ENCODE assay signal across 19 cellular contexts in the genomic region with DNA sequence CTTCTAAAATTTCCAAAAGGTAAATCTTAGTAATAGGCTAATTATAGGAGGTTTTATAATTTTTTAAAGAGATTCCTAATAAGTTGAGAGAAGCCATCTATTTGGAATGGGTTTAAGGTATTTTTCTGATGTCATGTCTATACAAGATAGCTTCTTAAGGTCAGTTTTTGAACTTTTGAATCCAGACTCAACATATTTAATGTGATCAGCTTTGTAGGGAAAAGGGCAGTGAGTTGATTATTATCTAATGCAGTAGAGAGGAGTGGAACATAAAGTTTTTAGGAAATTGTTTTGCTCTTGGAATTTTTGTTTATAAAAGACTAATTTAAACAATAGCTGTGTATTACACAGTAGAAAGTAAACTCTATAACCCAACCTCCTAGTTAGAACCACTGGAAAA.
"Had no signal": no experiment of that assay in that cellular context is flagged by ENCODE, and none has a peak within 500 bp of the region (broad histone marks: within the 10 kb centered on the region; RNA-seq: fewer than 3 reads in every experiment).

No MANE protein-coding gene starts in this region.

- ATAC-seq: activated T-helper 17 cell treated with anti-CD3 and anti-CD28 coated beads, Interleukin-2, amount 50 U/mL, for 72 hours; left ventricle myocardium superior; natural killer cell treated with Interleukin-12 subunit alpha and Interleukin-12 subunit beta and Interleukin-15 and Interleukin-18, amount 100 ng/mL, for 72 hours; sciatic nerve; stimulated activated naive B cell treated with anti-CD40 and anti-IgM and Interleukin-4, amounts not matched to agents 10 μg/mL and 1 μg/mL and 100 μg/mL, for 72 hours had no signal

- H3K4me3 Mint-ChIP-seq: activated naive CD8-positive, alpha-beta T cell; activated T-helper 17 cell treated with anti-CD3 and anti-CD28 coated beads, Interleukin-2, amount 50 U/mL, for 72 hours; immature natural killer cell; natural killer cell treated with Interleukin-12 subunit alpha and Interleukin-12 subunit beta and Interleukin-15 and Interleukin-18, amount 100 ng/mL, for 72 hours; stimulated activated naive B cell treated with anti-CD40 and anti-IgM and Interleukin-4, amounts not matched to agents 10 μg/mL and 1 μg/mL and 100 μg/mL, for 72 hours had no signal

- H3K9me3 ChIP-seq: testis, upper lobe of right lung had no signal

- DNase-seq: activated CD4-positive, alpha-beta T cell treated with anti-CD3 and anti-CD28 coated beads for 1 hour; activated T-cell treated with anti-CD3 and anti-CD28 coated beads, Interleukin-2, amount 50 U/mL, for 1 hour; cerebellar nuclear complex; cortex of kidney; immature natural killer cell; left ventricle myocardium superior; mammary epithelial cell; stimulated activated CD4-positive, alpha-beta T cell treated with anti-CD3 and anti-CD28 coated beads, Interleukin-15, amount 100 ng/mL, for 24 hours; stimulated activated naive B cell treated with anti-CD40 and anti-IgM and Interleukin-4, amounts not matched to agents 10 μg/mL and 1 μg/mL and 100 μg/mL, for 72 hours; T-helper 9 cell; testis; upper lobe of right lung had no signal

- H3K27ac Mint-ChIP-seq: activated naive CD8-positive, alpha-beta T cell; activated T-helper 17 cell treated with anti-CD3 and anti-CD28 coated beads, Interleukin-2, amount 50 U/mL, for 72 hours; immature natural killer cell; natural killer cell treated with Interleukin-12 subunit alpha and Interleukin-12 subunit beta and Interleukin-15 and Interleukin-18, amount 100 ng/mL, for 72 hours; stimulated activated naive B cell treated with anti-CD40 and anti-IgM and Interleukin-4, amounts not matched to agents 10 μg/mL and 1 μg/mL and 100 μg/mL, for 72 hours had no signal

- H3K4me3 ChIP-seq: testis, upper lobe of right lung had no signal

- H3K36me3 Mint-ChIP-seq: immature natural killer cell; natural killer cell treated with Interleukin-12 subunit alpha and Interleukin-12 subunit beta and Interleukin-15 and Interleukin-18, amount 100 ng/mL, for 72 hours had no signal

- H3K27ac ChIP-seq: epithelial cell of prostate, parathyroid adenoma, testis, upper lobe of right lung had no signal

- H3K36me3 ChIP-seq: upper lobe of right lung had no signal

- H3K9me3 Mint-ChIP-seq: activated T-helper 17 cell treated with anti-CD3 and anti-CD28 coated beads, Interleukin-2, amount 50 U/mL, for 72 hours; immature natural killer cell; natural killer cell treated with Interleukin-12 subunit alpha and Interleukin-12 subunit beta and Interleukin-15 and Interleukin-18, amount 100 ng/mL, for 72 hours had no signal

- H3K4me1 ChIP-seq: parathyroid adenoma, testis, upper lobe of right lung had no signal

- H3K4me1 Mint-ChIP-seq: activated T-helper 17 cell treated with anti-CD3 and anti-CD28 coated beads, Interleukin-2, amount 50 U/mL, for 72 hours had no signal

- FAIRE-seq: bronchial epithelial cell had no signal

- H3K27me3 ChIP-seq: testis, upper lobe of right lung had no signal

- H3K27me3 Mint-ChIP-seq: activated naive CD8-positive, alpha-beta T cell; activated T-helper 17 cell treated with anti-CD3 and anti-CD28 coated beads, Interleukin-2, amount 50 U/mL, for 72 hours; natural killer cell treated with Interleukin-12 subunit alpha and Interleukin-12 subunit beta and Interleukin-15 and Interleukin-18, amount 100 ng/mL, for 72 hours; stimulated activated naive B cell treated with anti-CD40 and anti-IgM and Interleukin-4, amounts not matched to agents 10 μg/mL and 1 μg/mL and 100 μg/mL, for 72 hours had no signal
